In the genomic region with DNA sequence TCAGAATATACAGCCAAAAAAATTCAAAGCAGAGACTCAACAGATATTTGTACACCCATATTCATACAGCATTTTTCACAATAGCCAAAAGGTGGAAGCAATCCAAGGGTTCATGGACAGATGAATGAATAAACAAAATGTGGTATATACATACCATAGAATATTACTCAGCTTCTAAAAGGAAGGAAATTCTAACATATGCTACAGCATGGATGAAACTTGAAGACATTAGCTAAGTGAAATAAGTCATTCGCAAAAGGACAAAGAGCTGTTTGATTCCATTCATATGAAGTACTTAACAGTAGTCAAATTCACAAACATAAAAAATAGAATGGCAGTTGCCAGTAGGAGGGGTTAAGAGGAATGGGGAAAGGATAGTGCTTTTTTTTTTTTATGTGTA, we compare ENCODE assay signal across 18 cellular contexts.
A peak's percentile ranks its signal among the peaks of the same experiment; 100 is the strongest.
DNase-seq lines count a peak whose midpoint lies in the region; ATAC-seq, FAIRE-seq and TF ChIP-seq lines count a peak whose summit lies in the region.
"Had no signal": no experiment of that assay in that cellular context is flagged by ENCODE, and none has a peak within 500 bp of the region (broad histone marks: within the 10 kb centered on the region; RNA-seq: fewer than 3 reads in every experiment).

No MANE protein-coding gene starts in this region.

- in situ Hi-C loops in IMR-90 (cut with MboI; ENCODE audit: low sequenced_read_pairs) = no loop called here
- in situ Hi-C loops in K562 (cut with MboI) = no loop called here
- in situ Hi-C loops in GM13977 (cut with MboI; ENCODE audit: low pct_unique_long_range_greater_than_20kb, low sequenced_read_pairs, unreplicated experiment) = no loop called here

- no peak overlapping the region for H4K91ac ChIP-seq in IMR-90 (ENCODE audit: insufficient read depth, low read depth, low read length)

- intact Hi-C loops in IMR-90 (cut with micrococcal nuclease) (no loop called here), K562 (cut with micrococcal nuclease) (no loop called here)

- peak overlapping the region; percentile 20 for H2BK5ac ChIP-seq in IMR-90 (ENCODE audit: low read depth, low read length, poor library complexity, severe bottlenecking)

- no peak overlapping the region for H4K5ac ChIP-seq in IMR-90 (ENCODE audit: low read depth, low read length)

- no peak overlapping the region for H3K14ac ChIP-seq in IMR-90 (replicated peaks; ENCODE audit: low read depth, low read length)

- no peaks in the 10 kb centered on the region for H4K20me1 ChIP-seq in IMR-90 (ENCODE audit: insufficient read depth, low read length)
- H4K20me1 ChIP-seq in K562 (replicated peaks; ENCODE audit: control insufficient read depth, insufficient read depth, low read length) = no peaks in the 10 kb centered on the region

- no peak overlapping the region for H3K18ac ChIP-seq in IMR-90 (ENCODE audit: low read depth, low read length)

- ATAC-seq in IMR-90 (ENCODE audit: low read depth) (peak; percentile 95), K562 (no peak), HG02759 (IDR thresholded peaks at IDR 0.05; ENCODE audit: unreplicated experiment) (no peak)
- ATAC-seq: heart right ventricle, psoas muscle had no signal

- TF ChIP-seq CTCF in IMR-90 (conservative IDR thresholded peaks at IDR 0.05; ENCODE audit: low read depth, low read length) (no peak), K562 (IDR thresholded peaks at IDR 0.05 in 2 of 3, conservative IDR thresholded peaks at IDR 0.05 in 1 of 3; ENCODE audit: insufficient read depth in 2 of 3, low read depth in 1 of 3, low read length in 3 of 3) (no peak), GM13977 (IDR thresholded peaks at IDR 0.05; ENCODE audit: extremely low read depth, insufficient read depth, missing control alignments) (no peak)

- H3K79me2 ChIP-seq in ACC112 (ENCODE audit: control insufficient read depth, insufficient read depth, low read length, unreplicated experiment) = no peaks in the 10 kb centered on the region
- no peaks in the 10 kb centered on the region for H3K79me2 ChIP-seq in K562 (ENCODE audit: control insufficient read depth, insufficient read depth, low read length)

- H3K9me1 ChIP-seq in IMR-90 (ENCODE audit: insufficient read depth, low read length) (no peaks in the 10 kb centered on the region), K562 (ENCODE audit: control insufficient read depth, insufficient read depth, low read length) (no peaks in the 10 kb centered on the region)

- H3K36me3 ChIP-seq in ACC112 (ENCODE audit: insufficient read depth, low read length) (no peaks in the 10 kb centered on the region), IMR-90 (ENCODE audit: control insufficient read depth, insufficient read depth, low read length) (no peaks in the 10 kb centered on the region), K562 (ENCODE audit: control insufficient read depth, insufficient read depth, low read length) (no peaks in the 10 kb centered on the region)
- H3K36me3 ChIP-seq: heart right ventricle, Peyer's patch, stomach, vagina had no signal

- CTCF ChIA-PET in IMR-90 (lab: Yijun Ruan, JAX) = interaction anchor here (0.6 to 1.1 kb wide), 3 partner anchors 19 to 94 kb away, joined by 3 read pairs; no protein-coding TSS in a partner anchor
- CTCF ChIA-PET in K562 (lab: Yijun Ruan, JAX; ENCODE audit: low intra/inter-chr PET ratio) = no interaction called here

- peak; percentile 37 for FAIRE-seq in K562 (lab: Jason Lieb, UNC)
- FAIRE-seq: H1 had no signal

- TF ChIP-seq RAD21 in IMR-90 (IDR thresholded peaks at IDR 0.05; ENCODE audit: low read length) (no peak), K562 (CRISPR knock-in tag; conservative IDR thresholded peaks at IDR 0.05 in 1 of 2, IDR thresholded peaks at IDR 0.05 in 1 of 2) (no peak)

- no peak overlapping the region for H2BK120ac ChIP-seq in IMR-90 (ENCODE audit: low read depth, low read length)

- dilution Hi-C loops in IMR-90 (cut with HindIII; ENCODE audit: low sequenced_read_pairs, unreplicated experiment) = no loop called here

- H3K4ac ChIP-seq in IMR-90 (ENCODE audit: low read depth, low read length) = no peak overlapping the region

- H3K4me2 ChIP-seq in IMR-90 (ENCODE audit: low read depth, low read length) (peak overlapping the region; percentile 37; the same call in 1 of the 2 replicates), K562 (ENCODE audit: insufficient read depth, low read length) (no peak overlapping the region)

- no peak overlapping the region for H3K56ac ChIP-seq in IMR-90 (ENCODE audit: extremely low read depth, insufficient read depth, low read length)

- TF ChIP-seq EP300 in K562 (IDR thresholded peaks at IDR 0.05; ENCODE audit: low read length) = no peak

- no peak overlapping the region for H4K8ac ChIP-seq in IMR-90 (ENCODE audit: low read depth in 2 of 2, low read length in 2 of 2)

- no peak overlapping the region for H2AK9ac ChIP-seq in IMR-90 (replicated peaks; ENCODE audit: low read depth, low read length, poor library complexity)

- BruUV-seq in IMR-90 (replicated peaks; lab: Mats Ljungman, UMichigan) (no TSS peak), K562 (replicated peaks; lab: Mats Ljungman, UMichigan) (no TSS peak)

- no peak overlapping the region for H2BK20ac ChIP-seq in IMR-90 (ENCODE audit: low read depth, low read length)

- no peaks in the 10 kb centered on the region for H3K79me1 ChIP-seq in IMR-90 (ENCODE audit: low read depth in 1 of 2, low read length in 2 of 2)

- DNase-seq in IMR-90 (peak; percentile 93), K562 (ENCODE audit: extremely low read depth in 1 of 4, low spot score in 3 of 4) (no peak), fibroblast of the conjunctiva (ENCODE audit: low read depth) (peak; percentile 34), substantia nigra (lab: John Stamatoyannopoulos, UW) (no peak), mesenteric fat pad (ENCODE audit: low spot score) (no peak), GM13977 (ENCODE audit: low spot score) (no peak)
- DNase-seq: endodermal cell, heart right ventricle, islet precursor cell, mesendoderm, nephron progenitor cell, Peyer's patch, psoas muscle, stomach had no signal

- POLR2A ChIA-PET in IMR-90 (lab: Charles Lee; ENCODE audit: unreplicated experiment) (no interaction called here), K562 (lab: Yijun Ruan, JAX) (no interaction called here)

- no peak overlapping the region for H2BK15ac ChIP-seq in IMR-90 (ENCODE audit: low read depth, low read length)

- WGBS in IMR-90 (ENCODE audit: extremely low coverage in 2 of 2, insufficient read length in 1 of 2), 2 experiments = no CpG with 5 or more reads among the region's 1 CpG
- 0% methylated on average over 1 of the region's 1 CpG for WGBS in K562 (ENCODE audit: insufficient coverage, low coverage, missing lambda C conversion rate)

- H3K23ac ChIP-seq in IMR-90 (ENCODE audit: low read depth, low read length) = no peak overlapping the region

- no peak for TF ChIP-seq POLR2A in IMR-90 (IDR thresholded peaks at IDR 0.05; ENCODE audit: low read depth, low read length)
- TF ChIP-seq POLR2A in K562 (conservative IDR thresholded peaks at IDR 0.05) = no peak

- H3K27me3 ChIP-seq in ACC112 (ENCODE audit: insufficient read depth, low read length) = no peaks in the 10 kb centered on the region
- H3K27me3 ChIP-seq in IMR-90 (ENCODE audit: control insufficient read depth, insufficient read depth, low read length) = no peaks in the 10 kb centered on the region; the same call in 1 of the 2 replicates
- H3K27me3 ChIP-seq in K562 (ENCODE audit: control insufficient read depth in 2 of 2, insufficient read depth in 2 of 2, low read length in 2 of 2) = peaks cover 0 to 4% of the 10 kb centered on the region in 2 experiments; a peak in 1 of 5 replicates
- H3K27me3 ChIP-seq: heart right ventricle, Peyer's patch, stomach, vagina had no signal

- H2AFZ ChIP-seq in ACC112 (ENCODE audit: low read length, unreplicated experiment) = no peak overlapping the region
- H2AFZ ChIP-seq in IMR-90 (replicated peaks; ENCODE audit: low read length, poor library complexity) = no peak overlapping the region
- no peak overlapping the region for H2AFZ ChIP-seq in K562 (ENCODE audit: low read depth, low read length)

- H3K4me3 ChIP-seq in ACC112 (ENCODE audit: low read depth, low read length) = no peak overlapping the region
- no peak overlapping the region for H3K4me3 ChIP-seq in IMR-90 (ENCODE audit: insufficient read depth, low read depth, low read length)
- no peak overlapping the region for H3K4me3 ChIP-seq in K562
- H3K4me3 ChIP-seq: heart right ventricle, Peyer's patch, psoas muscle, stomach, vagina had no signal

- 0 out of 2 replicates have a peak overlapping the region, but pooled peaks have one; percentile 9 for H3K27ac ChIP-seq in ACC112 (ENCODE audit: low read depth, low read length)
- H3K27ac ChIP-seq in IMR-90 (ENCODE audit: insufficient read depth, low read length) = no peak overlapping the region
- H3K27ac ChIP-seq in K562 (ENCODE audit: extremely low read depth, low read depth, low read length) = no peak overlapping the region
- H3K27ac ChIP-seq in substantia nigra (ENCODE audit: low read depth, low read length, poor library complexity, severe bottlenecking) = no peak overlapping the region
- H3K27ac ChIP-seq: heart right ventricle, Peyer's patch, psoas muscle, stomach, vagina had no signal

- peaks cover 13% of the 10 kb centered on the region for H3K4me1 ChIP-seq in ACC112 (ENCODE audit: control insufficient read depth, insufficient read depth, low read length, unreplicated experiment)
- peaks cover 1% of the 10 kb centered on the region; the same call in 1 of the 2 replicates for H3K4me1 ChIP-seq in IMR-90 (ENCODE audit: control insufficient read depth, insufficient read depth, low read length)
- H3K4me1 ChIP-seq in K562 (replicated peaks in 1 of 2; ENCODE audit: control insufficient read depth in 2 of 2, insufficient read depth in 2 of 2, low read length in 2 of 2) = no peaks in the 10 kb centered on the region
- H3K4me1 ChIP-seq: Peyer's patch, psoas muscle, stomach, vagina had no signal

- H3K9ac ChIP-seq in IMR-90 (ENCODE audit: low read depth, low read length) = no peak overlapping the region
- H3K9ac ChIP-seq in K562 (ENCODE audit: insufficient read depth in 1 of 2, low read depth in 2 of 2, low read length in 2 of 2) = no peak overlapping the region

- no peak overlapping the region for H2AK5ac ChIP-seq in IMR-90 (ENCODE audit: low read depth, low read length)

- no peaks in the 10 kb centered on the region for H3K9me3 ChIP-seq in IMR-90 (ENCODE audit: control insufficient read depth, insufficient read depth, low read length)
- H3K9me3 ChIP-seq in K562 (replicated peaks; ENCODE audit: control insufficient read depth, insufficient read depth, low read depth, low read length) = no peaks in the 10 kb centered on the region
- H3K9me3 ChIP-seq: heart right ventricle, Peyer's patch, psoas muscle, stomach, vagina had no signal

TF ChIP-seq in IMR-90, 13 proteins besides CTCF, POLR2A, EP300 and RAD21 (continues in another document):
- no peak for TF ChIP-seq BHLHE40 (IDR thresholded peaks at IDR 0.05; ENCODE audit: low read depth, low read length)
- TF ChIP-seq NFE2L2 (IDR thresholded peaks at IDR 0.05; ENCODE audit: low read depth, low read length) = no peak
- TF ChIP-seq SMC3 (IDR thresholded peaks at IDR 0.05; ENCODE audit: low read depth, low read length) = 0 out of 2 replicates have a peak, but pooled peaks have one; percentile 9

TF ChIP-seq in K562, 482 proteins besides CTCF, POLR2A, EP300 and RAD21 (continues in another document):
- TF ChIP-seq NFIX (CRISPR knock-in tag; IDR thresholded peaks at IDR 0.05; ENCODE audit: low read depth) = no peak
- no peak for TF ChIP-seq TOE1 (IDR thresholded peaks at IDR 0.05; ENCODE audit: borderline replicate concordance)
- no peak for TF ChIP-seq TOE1 (CRISPR knock-in tag; IDR thresholded peaks at IDR 0.05; ENCODE audit: borderline replicate concordance, low read depth)

Comparison
In these comparisons a context has a peak if more than half of its experiments do, and no peak if none do; other contexts are left out.
1. DNase-seq: peak in IMR-90 (single experiment) and fibroblast of the conjunctiva (single experiment); none in K562 (0 of 4), substantia nigra (0 of 49), mesenteric fat pad (single experiment) and GM13977 (single experiment).